In the genomic region with DNA sequence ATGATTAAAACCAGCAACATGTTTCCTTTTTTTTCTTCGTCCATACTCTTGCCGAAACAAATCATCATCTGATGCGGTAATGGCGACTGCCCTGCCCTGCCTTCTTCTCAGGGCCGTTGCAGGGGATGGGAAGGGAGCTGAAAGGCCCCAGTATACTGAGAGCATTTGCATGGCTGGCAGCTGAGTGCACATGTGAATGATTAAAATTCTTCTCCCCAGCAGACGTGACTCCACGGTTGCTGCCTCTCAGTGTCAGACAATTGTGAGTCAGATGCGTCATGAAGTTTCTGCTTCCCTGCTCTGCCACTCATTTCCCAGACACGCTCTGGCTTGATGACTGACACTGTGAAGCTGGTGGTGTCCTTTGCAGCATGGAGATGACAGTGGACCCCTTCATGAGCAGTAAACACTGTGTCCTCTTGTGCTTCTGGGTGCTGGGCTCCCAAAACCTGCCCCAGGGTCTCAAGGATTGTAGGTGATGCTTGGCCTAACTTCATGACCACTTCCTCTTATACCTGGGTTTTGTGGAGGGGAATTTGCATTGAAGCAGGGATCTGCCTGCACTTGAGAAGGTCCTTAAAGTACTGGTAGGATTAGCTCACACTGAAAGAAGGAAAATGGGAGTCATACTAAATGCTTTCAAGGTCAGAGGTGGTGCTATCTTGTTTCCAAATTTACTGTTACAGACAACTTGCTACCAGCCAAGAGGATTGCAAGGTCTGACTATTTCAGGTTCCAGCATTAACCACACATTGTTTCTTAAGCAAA, we compare ENCODE assay signal across 11 cellular contexts.
A peak's percentile ranks its signal among the peaks of the same experiment; 100 is the strongest.
DNase-seq lines count a peak whose midpoint lies in the region; ATAC-seq and TF ChIP-seq lines count a peak whose summit lies in the region.
"Had no signal": no experiment of that assay in that cellular context is flagged by ENCODE, and none has a peak within 500 bp of the region (broad histone marks: within the 10 kb centered on the region; RNA-seq: fewer than 3 reads in every experiment).

No MANE protein-coding gene starts in this region.

- ATAC-seq in GM21825 (IDR thresholded peaks at IDR 0.05; ENCODE audit: unreplicated experiment) (peak; percentile 80), GM21381 (IDR thresholded peaks at IDR 0.05; ENCODE audit: unreplicated experiment) (no peak)

- peak overlapping the region; percentile 40 for H3K27ac ChIP-seq in hepatocyte
- H3K27ac ChIP-seq in PC-9, result no peak overlapping the region
- H3K27ac ChIP-seq: KMS-11, uterus, VCaP had no signal

- H3K36me3 ChIP-seq in hepatocyte (replicated peaks; ENCODE audit: insufficient read depth, low read depth) (no peaks in the 10 kb centered on the region), PC-9 (ENCODE audit: low read depth) (no peaks in the 10 kb centered on the region)
- H3K36me3 ChIP-seq: uterus had no signal

- DNase-seq in Caki2 (ENCODE audit: low read depth) (peak; percentile 77), NCI-H526 (lab: John Stamatoyannopoulos, UW) (peak; percentile 90 to 94), hepatocyte (ENCODE audit: low spot score) (no peak), PC-9 (no peak), NCI-H1417 (lab: John Stamatoyannopoulos, UW) (no peak)
- DNase-seq in activated T-cell treated with anti-CD3 and anti-CD28 coated beads, Interleukin-2, amount 50 U/mL, for 48 hours, result no peak
- DNase-seq: uterus had no signal

- H3K4me3 ChIP-seq in hepatocyte, result no peak overlapping the region
- H3K4me3 ChIP-seq in PC-9, result no peak overlapping the region
- H3K4me3 ChIP-seq: uterus had no signal

- no peaks in the 10 kb centered on the region for H3K9me3 ChIP-seq in hepatocyte (ENCODE audit: low read depth)
- peaks cover 5% of the 10 kb centered on the region; the same call in 1 of the 2 replicates for H3K9me3 ChIP-seq in PC-9 (ENCODE audit: insufficient read depth, low read depth)
- H3K9me3 ChIP-seq: uterus had no signal

- TF ChIP-seq CTCF in hepatocyte (IDR thresholded peaks at IDR 0.05; ENCODE audit: poor library complexity), result no peak
- no peak for TF ChIP-seq CTCF in PC-9 (conservative IDR thresholded peaks at IDR 0.05)

- CTCF ChIA-PET in PC-9 (lab: Charles Lee), result no interaction called here

- no TSS peak for BruUV-seq in PC-9 (replicated peaks; lab: Mats Ljungman, UMichigan)

- H3K4me2 ChIP-seq in hepatocyte, result no peak overlapping the region
- no peak overlapping the region for H3K4me2 ChIP-seq in PC-9
- H3K4me2 ChIP-seq: KMS-11 had no signal

- H4K20me1 ChIP-seq in hepatocyte (ENCODE audit: insufficient read depth, poor library complexity, severe bottlenecking), result no peaks in the 10 kb centered on the region
- no peaks in the 10 kb centered on the region for H4K20me1 ChIP-seq in PC-9 (ENCODE audit: insufficient read depth)

- H3K79me2 ChIP-seq in hepatocyte (no peaks in the 10 kb centered on the region), PC-9 (ENCODE audit: low read depth) (no peaks in the 10 kb centered on the region)

- in situ Hi-C loops in Caki2 (cut with HindIII; ENCODE audit: low pct_unique_long_range_greater_than_20kb, low sequenced_read_pairs), result no loop called here

- no peaks in the 10 kb centered on the region for H3K9me2 ChIP-seq in hepatocyte (replicated peaks; ENCODE audit: insufficient read depth)
- no peaks in the 10 kb centered on the region for H3K9me2 ChIP-seq in PC-9 (ENCODE audit: insufficient read depth)

- H3K27me3 ChIP-seq in hepatocyte (no peaks in the 10 kb centered on the region), PC-9 (ENCODE audit: insufficient read depth, low read depth) (peaks cover 23% of the 10 kb centered on the region)
- H3K27me3 ChIP-seq: uterus had no signal

- intact Hi-C loops in PC-9 (cut with micrococcal nuclease; ENCODE audit: unreplicated experiment), result no loop called here

- WGBS in hepatocyte (ENCODE audit: low lambda C conversion rate, missing lambda C conversion rate), result 50% methylated on average over 9 of the region's 9 CpGs

- H3K4me1 ChIP-seq in hepatocyte (ENCODE audit: insufficient read depth) (no peaks in the 10 kb centered on the region), PC-9 (replicated peaks; ENCODE audit: insufficient read depth) (no peaks in the 10 kb centered on the region)
- H3K4me1 ChIP-seq: uterus had no signal

- POLR2A ChIA-PET in PC-9 (lab: Charles Lee; ENCODE audit: unreplicated experiment), result no interaction called here

- H2AFZ ChIP-seq in hepatocyte (no peak overlapping the region), PC-9 (no peak overlapping the region)

- no peaks in the 10 kb centered on the region for H3F3A ChIP-seq in PC-9 (ENCODE audit: insufficient read depth, low read depth)

Comparison
In these comparisons a context has a peak if more than half of its experiments do, and no peak if none do; other contexts are left out.
1. DNase-seq: peak in Caki2 (single experiment) and NCI-H526 (2 of 2); none in hepatocyte (single experiment), PC-9 (0 of 2), activated T-cell treated with anti-CD3 and anti-CD28 coated beads, Interleukin-2, amount 50 U/mL, for 48 hours (0 of 2) and NCI-H1417 (0 of 3).